Comparison of ENCODE assay signal across 36 cellular contexts in genomic region chr19:23304238-23304637, GRCh38. TPM values are rescaled to one million over a fixed set of nuclear protein-coding genes. Genes with fewer than 3 reads are reported as not detected.
"Had no signal": no experiment of that assay in that cellular context is flagged by ENCODE, and none has a peak within 500 bp of the region (broad histone marks: within the 10 kb centered on the region; RNA-seq: fewer than 3 reads in every experiment).

No MANE protein-coding gene starts in this region.

- H3K27me3 Mint-ChIP-seq: activated B cell treated with CpG ODN at 0.5 μM for 24 hours; activated CD4-positive, alpha-beta T cell treated with anti-CD3 and anti-CD28 coated beads, Interleukin-2, amount 10 ng/mL, durations not matched to agents 24 days and 14 days; activated CD8-positive, alpha-beta T cell treated with anti-CD3 and anti-CD28 coated beads for 36 hours; activated naive CD4-positive, alpha-beta T cell treated with anti-CD3 and anti-CD28 coated beads, Interleukin-2, amount 10 ng/mL, durations not matched to agents 7 days and 5 days; activated naive CD8-positive, alpha-beta T cell treated with anti-CD3 and anti-CD28 coated beads, Interleukin-2, amount 10 ng/mL, durations not matched to agents 7 days and 5 days; brain had no signal

- H3K9me3 Mint-ChIP-seq: central memory CD8-positive, alpha-beta T cell had no signal

- H3K36me3 Mint-ChIP-seq: activated naive CD4-positive, alpha-beta T cell treated with anti-CD3 and anti-CD28 coated beads, Interleukin-2, amount 10 ng/mL, durations not matched to agents 7 days and 5 days; activated naive CD8-positive, alpha-beta T cell treated with anti-CD3 and anti-CD28 coated beads, Interleukin-2, amount 10 ng/mL, durations not matched to agents 7 days and 5 days had no signal

- H3K4me3 Mint-ChIP-seq: activated B cell treated with CpG ODN at 0.5 μM for 24 hours; activated CD4-positive, alpha-beta memory T cell treated with anti-CD3 and anti-CD28 coated beads for 36 hours; activated CD4-positive, alpha-beta T cell treated with anti-CD3 and anti-CD28 coated beads, Interleukin-2, amount 10 ng/mL, durations not matched to agents 24 days and 14 days; activated CD8-positive, alpha-beta T cell treated with anti-CD3 and anti-CD28 coated beads for 36 hours; activated naive CD4-positive, alpha-beta T cell treated with anti-CD3 and anti-CD28 coated beads, Interleukin-2, amount 10 ng/mL, durations not matched to agents 7 days and 5 days; activated naive CD4-positive, alpha-beta T cell treated with anti-CD3 and anti-CD28 coated beads, Interleukin-2, amount 50 U/mL, for 24 hours; activated naive CD8-positive, alpha-beta T cell; activated naive CD8-positive, alpha-beta T cell treated with anti-CD3 and anti-CD28 coated beads, Interleukin-2, amount 10 ng/mL, durations not matched to agents 7 days and 5 days; activated naive CD8-positive, alpha-beta T cell treated with anti-CD3 and anti-CD28 coated beads, Interleukin-2, amount 50 U/mL, for 24 hours; activated T-cell treated with anti-CD3 and anti-CD28 coated beads, Interleukin-2, amount 50 U/mL, for 4 hours; activated T-cell treated with anti-CD3 and anti-CD28 coated beads, Interleukin-2, amount 50 U/mL, for 72 hours; brain; central memory CD8-positive, alpha-beta T cell; T-helper 1 cell treated with Interleukin-12 subunit alpha and Interleukin-12 subunit beta and Interleukin-4 antibody, amounts not matched to agents 30 μg/mL and 1 μg/mL, for 36 hours; T-helper 2 cell treated with Interferon-gamma antibody and Interleukin-4, amounts not matched to agents 5 μg/mL and 100 μg/mL, for 36 hours had no signal

- H3K4me1 Mint-ChIP-seq: activated B cell treated with CpG ODN at 0.5 μM for 24 hours; activated CD4-positive, alpha-beta T cell treated with anti-CD3 and anti-CD28 coated beads, Interleukin-2, amount 10 ng/mL, durations not matched to agents 24 days and 14 days; activated naive CD4-positive, alpha-beta T cell treated with anti-CD3 and anti-CD28 coated beads, Interleukin-2, amount 10 ng/mL, durations not matched to agents 7 days and 5 days; activated naive CD4-positive, alpha-beta T cell treated with anti-CD3 and anti-CD28 coated beads, Interleukin-2, amount 50 U/mL, for 24 hours; activated naive CD8-positive, alpha-beta T cell treated with anti-CD3 and anti-CD28 coated beads, Interleukin-2, amount 10 ng/mL, durations not matched to agents 7 days and 5 days; activated naive CD8-positive, alpha-beta T cell treated with anti-CD3 and anti-CD28 coated beads, Interleukin-2, amount 50 U/mL, for 24 hours; brain; central memory CD8-positive, alpha-beta T cell had no signal

- ATAC-seq: activated CD8-positive, alpha-beta T cell treated with anti-CD3 and anti-CD28 coated beads for 36 hours; activated naive CD8-positive, alpha-beta T cell treated with anti-CD3 and anti-CD28 coated beads, Interleukin-2, amount 50 U/mL, for 24 hours; activated T-cell treated with anti-CD3 and anti-CD28 coated beads, Interleukin-2, amount 50 U/mL, for 4 hours; activated T-cell treated with anti-CD3 and anti-CD28 coated beads, Interleukin-2, amount 50 U/mL, for 72 hours had no signal

- H3K4me3 ChIP-seq: ascending aorta, cardiac muscle cell had no signal

- H3K36me3 ChIP-seq: ascending aorta, cardiac muscle cell had no signal

- FAIRE-seq: bronchial epithelial cell, TTC549 had no signal

- H3K4me1 ChIP-seq: ascending aorta had no signal

- DNase-seq: activated B cell treated with CpG ODN at 0.5 μM for 24 hours; activated CD4-positive, alpha-beta memory T cell treated with anti-CD3 and anti-CD28 coated beads for 36 hours; activated CD4-positive, alpha-beta T cell treated with anti-CD3 and anti-CD28 coated beads for 4 hours; activated CD4-positive, alpha-beta T cell treated with anti-CD3 and anti-CD28 coated beads, Interleukin-2, amount 10 ng/mL, durations not matched to agents 24 days and 14 days; activated CD4-positive, alpha-beta T cell treated with anti-CD3 and anti-CD28 coated beads, Interleukin-2, amount 50 U/mL, for 1 hour; activated CD4-positive, alpha-beta T cell treated with anti-CD3 and anti-CD28 coated beads, Interleukin-2, amount 50 U/mL, for 4 hours; activated CD4-positive, CD25-positive, alpha-beta regulatory T cell treated with anti-CD3 and anti-CD28 coated beads, Interleukin-2, amount 50 U/mL, for 72 hours; activated CD8-positive, alpha-beta memory T cell treated with anti-CD3 and anti-CD28 coated beads, Interleukin-2, amount 50 U/mL, for 4 hours; activated CD8-positive, alpha-beta T cell treated with anti-CD3 and anti-CD28 coated beads for 36 hours; activated effector memory CD4-positive, alpha-beta T cell treated with Interleukin-2 at 50 U/mL for 16 hours; activated gamma-delta T cell; activated naive CD4-positive, alpha-beta T cell treated with anti-CD3 and anti-CD28 coated beads, Interleukin-2, amount 10 ng/mL, durations not matched to agents 7 days and 5 days; activated naive CD4-positive, alpha-beta T cell treated with Interleukin-2 at 50 U/mL for 16 hours; activated naive CD8-positive, alpha-beta T cell treated with anti-CD3 and anti-CD28 coated beads, Interleukin-2, amount 10 ng/mL, durations not matched to agents 7 days and 5 days; activated naive CD8-positive, alpha-beta T cell treated with anti-CD3 and anti-CD28 coated beads, Interleukin-2, amount 50 U/mL, for 24 hours; activated T-cell treated with anti-CD3 and anti-CD28 coated beads for 4 hours; activated T-cell treated with anti-CD3 and anti-CD28 coated beads, Interleukin-2, amount 50 U/mL, for 1 hour; activated T-cell treated with anti-CD3 and anti-CD28 coated beads, Interleukin-2, amount 50 U/mL, for 4 hours; activated T-cell treated with anti-CD3 and anti-CD28 coated beads, Interleukin-2, amount 50 U/mL, for 72 hours; amygdala; anterior cingulate cortex; caudate nucleus; T-helper 2 cell; T-helper 9 cell had no signal

- H3K27ac Mint-ChIP-seq: activated B cell treated with CpG ODN at 0.5 μM for 24 hours; activated CD4-positive, alpha-beta memory T cell treated with anti-CD3 and anti-CD28 coated beads for 36 hours; activated CD4-positive, alpha-beta T cell treated with anti-CD3 and anti-CD28 coated beads, Interleukin-2, amount 10 ng/mL, durations not matched to agents 24 days and 14 days; activated CD8-positive, alpha-beta T cell treated with anti-CD3 and anti-CD28 coated beads for 36 hours; activated naive CD4-positive, alpha-beta T cell treated with anti-CD3 and anti-CD28 coated beads, Interleukin-2, amount 10 ng/mL, durations not matched to agents 7 days and 5 days; activated naive CD4-positive, alpha-beta T cell treated with anti-CD3 and anti-CD28 coated beads, Interleukin-2, amount 50 U/mL, for 24 hours; activated naive CD8-positive, alpha-beta T cell; activated naive CD8-positive, alpha-beta T cell treated with anti-CD3 and anti-CD28 coated beads, Interleukin-2, amount 10 ng/mL, durations not matched to agents 7 days and 5 days; activated naive CD8-positive, alpha-beta T cell treated with anti-CD3 and anti-CD28 coated beads, Interleukin-2, amount 50 U/mL, for 24 hours; activated T-cell treated with anti-CD3 and anti-CD28 coated beads, Interleukin-2, amount 50 U/mL, for 72 hours; activated T-helper 2 cell treated with anti-CD3 and anti-CD28 coated beads, Interferon-gamma antibody, Interleukin-2, Interleukin-4, amounts not matched to agents 10 μg/mL and 5 μg/mL and 100 μg/mL, durations not matched to agents 14 hours and 24 hours and 36 hours; brain; T-helper 1 cell treated with Interleukin-12 subunit alpha and Interleukin-12 subunit beta and Interleukin-4 antibody, amounts not matched to agents 30 μg/mL and 1 μg/mL, for 36 hours; T-helper 2 cell treated with Interferon-gamma antibody and Interleukin-4, amounts not matched to agents 5 μg/mL and 100 μg/mL, for 36 hours had no signal

- H3K27ac ChIP-seq: ascending aorta, cardiac muscle cell, VCaP had no signal

- H3K27me3 ChIP-seq: ascending aorta, cardiac muscle cell had no signal

RNA-seq across cellular contexts. Expression of gene ZNF724, which starts 54.0 kb away (rescaled TPM):
- total RNA-seq: ascending aorta had no signal
